Comparison of ENCODE assay signal across 14 cellular contexts in the genomic region with DNA sequence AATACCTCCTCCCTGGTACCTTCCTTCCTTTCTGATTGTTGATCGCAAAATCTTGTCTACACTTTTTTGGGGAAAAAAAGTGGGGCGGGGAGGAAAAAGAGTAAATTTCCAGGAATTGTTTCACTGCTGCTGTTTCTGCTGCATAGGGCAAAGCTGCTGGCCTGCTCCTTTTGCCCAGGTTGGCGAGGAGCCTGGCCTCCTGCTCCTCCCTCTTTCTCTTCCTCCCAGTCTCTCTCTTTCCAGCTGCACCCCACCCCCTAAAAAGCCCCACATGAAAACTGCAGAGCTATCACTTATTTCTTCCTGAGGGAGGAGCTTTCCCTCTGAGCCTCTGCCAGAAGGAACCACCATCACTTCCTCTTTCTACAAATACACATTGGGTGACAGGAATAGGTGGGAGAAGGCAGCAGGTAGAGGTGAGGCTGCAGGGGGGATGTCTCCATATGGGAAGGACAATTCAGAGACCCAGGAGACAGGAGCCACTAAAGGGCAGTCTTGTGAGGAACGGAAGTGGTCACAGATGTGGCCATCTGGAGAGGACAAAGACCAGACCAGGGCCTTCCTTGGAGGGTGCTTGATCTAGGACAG. TPM values are rescaled to one million over a fixed set of nuclear protein-coding genes. Genes with fewer than 3 reads are reported as not detected.
DNase-seq lines count a peak whose midpoint lies in the region; ATAC-seq, FAIRE-seq and TF ChIP-seq lines count a peak whose summit lies in the region.
"Had no signal": no experiment of that assay in that cellular context is flagged by ENCODE, and none has a peak within 500 bp of the region (broad histone marks: within the 10 kb centered on the region; RNA-seq: fewer than 3 reads in every experiment).

No MANE protein-coding gene starts in this region.

- FAIRE-seq in urothelium cell line (lab: Jason Lieb, UNC), result no peak

- H3K4me1 Mint-ChIP-seq in T-helper 2 cell treated with Interferon-gamma antibody and Interleukin-4, amounts not matched to agents 5 μg/mL and 100 μg/mL, for 36 hours (ENCODE audit: low read depth), result peaks cover 12% of the 10 kb centered on the region
- peaks cover 28% of the 10 kb centered on the region for H3K4me1 Mint-ChIP-seq in T-helper 17 cell
- peaks cover 18 to 27% of the 10 kb centered on the region in 2 donors for H3K4me1 Mint-ChIP-seq in stimulated activated naive B cell treated with anti-CD40 and anti-IgM and Interleukin-4, amounts not matched to agents 10 μg/mL and 1 μg/mL and 100 μg/mL, for 72 hours

- peak overlapping the region; percentile 59 for H3K27ac ChIP-seq in left ventricle myocardium inferior (replicated peaks)

- H3K27ac Mint-ChIP-seq in T-helper 2 cell treated with Interferon-gamma antibody and Interleukin-4, amounts not matched to agents 5 μg/mL and 100 μg/mL, for 36 hours, result peak overlapping the region; percentile 29
- H3K27ac Mint-ChIP-seq in T-helper 17 cell, result peak overlapping the region; percentile 74
- H3K27ac Mint-ChIP-seq in stimulated activated naive B cell treated with anti-CD40 and anti-IgM and Interleukin-4, amounts not matched to agents 10 μg/mL and 1 μg/mL and 100 μg/mL, for 72 hours, result peak overlapping the region; percentile 56
- H3K27ac Mint-ChIP-seq: activated naive CD8-positive, alpha-beta T cell; type B pancreatic cell had no signal

- no peak for ATAC-seq in T-helper 17 cell
- no peak for ATAC-seq in stimulated activated naive B cell treated with anti-CD40 and anti-IgM and Interleukin-4, amounts not matched to agents 10 μg/mL and 1 μg/mL and 100 μg/mL, for 72 hours (replicated peaks)

- intact Hi-C loops in left ventricle myocardium inferior (cut with micrococcal nuclease), result no loop called here

- H3K4me1 ChIP-seq in left ventricle myocardium inferior, result peaks cover 39% of the 10 kb centered on the region

- H3K4me3 Mint-ChIP-seq in T-helper 2 cell treated with Interferon-gamma antibody and Interleukin-4, amounts not matched to agents 5 μg/mL and 100 μg/mL, for 36 hours, result no peak overlapping the region
- no peak overlapping the region for H3K4me3 Mint-ChIP-seq in T-helper 17 cell
- H3K4me3 Mint-ChIP-seq in stimulated activated naive B cell treated with anti-CD40 and anti-IgM and Interleukin-4, amounts not matched to agents 10 μg/mL and 1 μg/mL and 100 μg/mL, for 72 hours, result no peak overlapping the region
- H3K4me3 Mint-ChIP-seq: activated naive CD8-positive, alpha-beta T cell; type B pancreatic cell had no signal

- H3K27me3 ChIP-seq in left ventricle myocardium inferior (ENCODE audit: low read depth), result no peaks in the 10 kb centered on the region

- peaks cover 3% of the 10 kb centered on the region for H3K36me3 Mint-ChIP-seq in T-helper 2 cell treated with Interferon-gamma antibody and Interleukin-4, amounts not matched to agents 5 μg/mL and 100 μg/mL, for 36 hours (ENCODE audit: low read depth)
- peaks cover 5% of the 10 kb centered on the region for H3K36me3 Mint-ChIP-seq in T-helper 17 cell (ENCODE audit: low read depth)
- H3K36me3 Mint-ChIP-seq in stimulated activated naive B cell treated with anti-CD40 and anti-IgM and Interleukin-4, amounts not matched to agents 10 μg/mL and 1 μg/mL and 100 μg/mL, for 72 hours, result peaks cover 13 to 17% of the 10 kb centered on the region in 2 donors

- peaks cover 4% of the 10 kb centered on the region for H3K36me3 ChIP-seq in left ventricle myocardium inferior

- no peak overlapping the region for H3K4me3 ChIP-seq in left ventricle myocardium inferior

- peaks cover 10% of the 10 kb centered on the region for H3K27me3 Mint-ChIP-seq in T-helper 2 cell treated with Interferon-gamma antibody and Interleukin-4, amounts not matched to agents 5 μg/mL and 100 μg/mL, for 36 hours (ENCODE audit: low read depth)
- H3K27me3 Mint-ChIP-seq in T-helper 17 cell, result no peaks in the 10 kb centered on the region
- peaks cover 0 to 6% of the 10 kb centered on the region in 2 donors for H3K27me3 Mint-ChIP-seq in stimulated activated naive B cell treated with anti-CD40 and anti-IgM and Interleukin-4, amounts not matched to agents 10 μg/mL and 1 μg/mL and 100 μg/mL, for 72 hours

- TF ChIP-seq CTCF in left ventricle myocardium inferior (IDR thresholded peaks at IDR 0.05; ENCODE audit: borderline replicate concordance), result no peak

- H3K9me3 ChIP-seq in T-helper 17 cell (ENCODE audit: control insufficient read depth, low read length, poor library complexity, severe bottlenecking) (no peaks in the 10 kb centered on the region), left ventricle myocardium inferior (replicated peaks) (no peaks in the 10 kb centered on the region)

- no peaks in the 10 kb centered on the region for H3K9me3 Mint-ChIP-seq in T-helper 2 cell treated with Interferon-gamma antibody and Interleukin-4, amounts not matched to agents 5 μg/mL and 100 μg/mL, for 36 hours
- H3K9me3 Mint-ChIP-seq in stimulated activated naive B cell treated with anti-CD40 and anti-IgM and Interleukin-4, amounts not matched to agents 10 μg/mL and 1 μg/mL and 100 μg/mL, for 72 hours, result no peaks in the 10 kb centered on the region
- H3K9me3 Mint-ChIP-seq: type B pancreatic cell had no signal

- no peak for DNase-seq in T-helper 2 cell treated with Interferon-gamma antibody and Interleukin-4, amounts not matched to agents 5 μg/mL and 100 μg/mL, for 36 hours (ENCODE audit: low spot score)
- DNase-seq in T-helper 2 cell (no peak), T-helper 17 cell (no peak), left ventricle myocardium inferior (peak; percentile 53), NCI-H1092 treated with DMSO at 0.1 percent for 48 hours (lab: John Stamatoyannopoulos, UW) (no peak), urothelium cell line (ENCODE audit: low spot score) (no peak), NCI-H1417 (lab: John Stamatoyannopoulos, UW) (no peak)
- no peak for DNase-seq in stimulated activated naive B cell treated with anti-CD40 and anti-IgM and Interleukin-4, amounts not matched to agents 10 μg/mL and 1 μg/mL and 100 μg/mL, for 72 hours
- DNase-seq: stimulated activated CD4-positive, alpha-beta T cell treated with anti-CD3 and anti-CD28 coated beads, Interleukin-4, amount 100 ng/mL, for 1 hour had no signal

RNA-seq across cellular contexts. Expression of gene ZBTB39, which starts 14.9 kb away (rescaled TPM):
- total RNA-seq in T-helper 17 cell, result 10 to 100 TPM in 1 of 2 donors, 1 to 10 TPM in 1; 7.0 to 10.8 TPM
- total RNA-seq in left ventricle myocardium inferior, result 2.7 TPM

RNA-seq across cellular contexts. Expression of gene TAC3, which starts 24.9 kb away (rescaled TPM):
- total RNA-seq in T-helper 17 cell (not detected), left ventricle myocardium inferior (not detected)
- total RNA-seq: epithelial cell of proximal tubule, myocyte had no signal

RNA-seq across cellular contexts. Expression of gene RDH16, which starts 34.0 kb away (rescaled TPM):
- under 1 TPM; 0.40 to 0.81 TPM for total RNA-seq in T-helper 17 cell
- 0.19 TPM for total RNA-seq in left ventricle myocardium inferior

RNA-seq across cellular contexts. Expression of gene SDR9C7, which starts 57.2 kb away (rescaled TPM):
- total RNA-seq in T-helper 17 cell (not detected), left ventricle myocardium inferior (not detected)
- total RNA-seq: epithelial cell of proximal tubule; myocyte; T-helper 1 cell treated with Interleukin-12 subunit alpha and Interleukin-12 subunit beta and Interleukin-4 antibody, amounts not matched to agents 30 ng/mL and 1 ng/mL, for 36 hours had no signal

RNA-seq across cellular contexts. Expression of gene MYO1A, which starts 58.5 kb away (rescaled TPM):
- total RNA-seq in T-helper 17 cell, result under 1 TPM in 1 of 2 donors, not detected in 1; 0.70 TPM
- total RNA-seq in left ventricle myocardium inferior, result not detected
- total RNA-seq: epithelial cell of proximal tubule, myocyte had no signal
